In the genomic region with DNA sequence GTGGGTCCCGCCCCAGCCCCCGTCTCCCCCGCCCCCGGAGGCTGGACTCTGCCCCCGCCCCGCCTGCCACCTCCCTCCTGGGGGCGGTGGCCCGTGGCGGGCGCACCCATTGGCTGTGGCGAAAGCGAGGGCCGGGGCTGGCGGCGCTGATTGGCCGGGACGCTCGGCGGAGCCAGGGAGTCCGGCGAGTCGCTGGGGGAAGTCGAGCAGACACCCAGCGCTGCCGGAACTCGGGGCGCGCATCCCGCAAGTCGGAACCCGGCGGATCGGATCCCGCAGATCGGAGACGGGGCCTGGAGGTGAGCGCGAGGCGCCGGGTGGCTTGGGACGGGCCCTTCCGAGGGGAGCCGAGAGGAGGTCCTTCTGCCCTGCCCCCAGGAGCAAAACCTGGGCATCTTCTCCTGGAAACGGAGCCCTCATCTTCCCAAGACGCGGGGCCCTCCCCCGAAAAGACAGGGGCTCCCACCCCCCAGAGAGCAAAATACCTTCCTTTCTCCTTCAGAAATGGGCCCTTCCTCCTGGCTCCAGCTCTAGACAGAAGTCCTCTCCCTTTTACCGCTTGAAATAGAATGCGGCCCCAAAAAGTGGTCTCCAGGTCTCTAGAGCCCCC, we compare ENCODE assay signal across 1 cellular context.
TF ChIP-seq lines count a peak whose summit lies in the region.

A gene (plus strand): TSS at position 205 of the 610 bp plus-strand sequence. CDS start 61,123 bp downstream, outside the sequence.

TF ChIP-seq in HepG2, 621 proteins besides CTCF, POLR2A, EP300 and RAD21 (continued from another document and continues in another):
- no peak; the same call in 1 of the 2 replicates for TF ChIP-seq AHR (CRISPR knock-in tag; IDR thresholded peaks at IDR 0.05)
- TF ChIP-seq ZBTB7B (CRISPR knock-in tag; IDR thresholded peaks at IDR 0.05): peak; percentile 9; the same call in 1 of the 2 replicates
- TF ChIP-seq, protein P1, sequence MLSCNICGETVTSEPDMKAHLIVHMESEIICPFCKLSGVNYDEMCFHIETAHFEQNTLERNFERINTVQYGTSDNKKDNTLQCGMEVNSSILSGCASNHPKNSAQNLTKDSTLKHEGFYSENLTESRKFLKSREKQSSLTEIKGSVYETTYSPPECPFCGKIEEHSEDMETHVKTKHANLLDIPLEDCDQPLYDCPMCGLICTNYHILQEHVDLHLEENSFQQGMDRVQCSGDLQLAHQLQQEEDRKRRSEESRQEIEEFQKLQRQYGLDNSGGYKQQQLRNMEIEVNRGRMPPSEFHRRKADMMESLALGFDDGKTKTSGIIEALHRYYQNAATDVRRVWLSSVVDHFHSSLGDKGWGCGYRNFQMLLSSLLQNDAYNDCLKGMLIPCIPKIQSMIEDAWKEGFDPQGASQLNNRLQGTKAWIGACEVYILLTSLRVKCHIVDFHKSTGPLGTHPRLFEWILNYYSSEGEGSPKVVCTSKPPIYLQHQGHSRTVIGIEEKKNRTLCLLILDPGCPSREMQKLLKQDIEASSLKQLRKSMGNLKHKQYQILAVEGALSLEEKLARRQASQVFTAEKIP (CRISPR knock-in tag; IDR thresholded peaks at IDR 0.05; ENCODE audit: borderline replicate concordance): no peak
- no peak for TF ChIP-seq CHD2 (IDR thresholded peaks at IDR 0.05; ENCODE audit: low read depth, low read length)
- TF ChIP-seq ZNF121 (CRISPR knock-in tag; IDR thresholded peaks at IDR 0.05): no peak
- peak; percentile 94 for TF ChIP-seq NFYB (CRISPR knock-in tag; IDR thresholded peaks at IDR 0.05)
- peak; percentile 92 for TF ChIP-seq NFYC (CRISPR knock-in tag; IDR thresholded peaks at IDR 0.05)
- peak; percentile 60; the same call in 1 of the 2 replicates for TF ChIP-seq BRD4 (CRISPR knock-in tag; IDR thresholded peaks at IDR 0.05)
- no peak for TF ChIP-seq MZF1 (CRISPR knock-in tag; IDR thresholded peaks at IDR 0.05; ENCODE audit: borderline replicate concordance)
- TF ChIP-seq, protein P2, sequence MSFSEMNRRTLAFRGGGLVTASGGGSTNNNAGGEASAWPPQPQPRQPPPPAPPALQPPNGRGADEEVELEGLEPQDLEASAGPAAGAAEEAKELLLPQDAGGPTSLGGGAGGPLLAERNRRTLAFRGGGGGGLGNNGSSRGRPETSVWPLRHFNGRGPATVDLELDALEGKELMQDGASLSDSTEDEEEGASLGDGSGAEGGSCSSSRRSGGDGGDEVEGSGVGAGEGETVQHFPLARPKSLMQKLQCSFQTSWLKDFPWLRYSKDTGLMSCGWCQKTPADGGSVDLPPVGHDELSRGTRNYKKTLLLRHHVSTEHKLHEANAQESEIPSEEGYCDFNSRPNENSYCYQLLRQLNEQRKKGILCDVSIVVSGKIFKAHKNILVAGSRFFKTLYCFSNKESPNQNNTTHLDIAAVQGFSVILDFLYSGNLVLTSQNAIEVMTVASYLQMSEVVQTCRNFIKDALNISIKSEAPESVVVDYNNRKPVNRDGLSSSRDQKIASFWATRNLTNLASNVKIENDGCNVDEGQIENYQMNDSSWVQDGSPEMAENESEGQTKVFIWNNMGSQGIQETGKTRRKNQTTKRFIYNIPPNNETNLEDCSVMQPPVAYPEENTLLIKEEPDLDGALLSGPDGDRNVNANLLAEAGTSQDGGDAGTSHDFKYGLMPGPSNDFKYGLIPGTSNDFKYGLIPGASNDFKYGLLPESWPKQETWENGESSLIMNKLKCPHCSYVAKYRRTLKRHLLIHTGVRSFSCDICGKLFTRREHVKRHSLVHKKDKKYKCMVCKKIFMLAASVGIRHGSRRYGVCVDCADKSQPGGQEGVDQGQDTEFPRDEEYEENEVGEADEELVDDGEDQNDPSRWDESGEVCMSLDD (CRISPR knock-in tag; IDR thresholded peaks at IDR 0.05; ENCODE audit: borderline replicate concordance): peak; percentile 93
- TF ChIP-seq, protein P3, sequence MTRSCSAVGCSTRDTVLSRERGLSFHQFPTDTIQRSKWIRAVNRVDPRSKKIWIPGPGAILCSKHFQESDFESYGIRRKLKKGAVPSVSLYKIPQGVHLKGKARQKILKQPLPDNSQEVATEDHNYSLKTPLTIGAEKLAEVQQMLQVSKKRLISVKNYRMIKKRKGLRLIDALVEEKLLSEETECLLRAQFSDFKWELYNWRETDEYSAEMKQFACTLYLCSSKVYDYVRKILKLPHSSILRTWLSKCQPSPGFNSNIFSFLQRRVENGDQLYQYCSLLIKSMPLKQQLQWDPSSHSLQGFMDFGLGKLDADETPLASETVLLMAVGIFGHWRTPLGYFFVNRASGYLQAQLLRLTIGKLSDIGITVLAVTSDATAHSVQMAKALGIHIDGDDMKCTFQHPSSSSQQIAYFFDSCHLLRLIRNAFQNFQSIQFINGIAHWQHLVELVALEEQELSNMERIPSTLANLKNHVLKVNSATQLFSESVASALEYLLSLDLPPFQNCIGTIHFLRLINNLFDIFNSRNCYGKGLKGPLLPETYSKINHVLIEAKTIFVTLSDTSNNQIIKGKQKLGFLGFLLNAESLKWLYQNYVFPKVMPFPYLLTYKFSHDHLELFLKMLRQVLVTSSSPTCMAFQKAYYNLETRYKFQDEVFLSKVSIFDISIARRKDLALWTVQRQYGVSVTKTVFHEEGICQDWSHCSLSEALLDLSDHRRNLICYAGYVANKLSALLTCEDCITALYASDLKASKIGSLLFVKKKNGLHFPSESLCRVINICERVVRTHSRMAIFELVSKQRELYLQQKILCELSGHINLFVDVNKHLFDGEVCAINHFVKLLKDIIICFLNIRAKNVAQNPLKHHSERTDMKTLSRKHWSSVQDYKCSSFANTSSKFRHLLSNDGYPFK (CRISPR knock-in tag; IDR thresholded peaks at IDR 0.05; ENCODE audit: borderline replicate concordance): peak; percentile 32; the same call in 1 of the 2 replicates
- TF ChIP-seq ZNF350 (CRISPR knock-in tag; IDR thresholded peaks at IDR 0.05; ENCODE audit: borderline replicate concordance, low read depth): no peak; the same call in 1 of the 2 replicates
- TF ChIP-seq, protein P4, sequence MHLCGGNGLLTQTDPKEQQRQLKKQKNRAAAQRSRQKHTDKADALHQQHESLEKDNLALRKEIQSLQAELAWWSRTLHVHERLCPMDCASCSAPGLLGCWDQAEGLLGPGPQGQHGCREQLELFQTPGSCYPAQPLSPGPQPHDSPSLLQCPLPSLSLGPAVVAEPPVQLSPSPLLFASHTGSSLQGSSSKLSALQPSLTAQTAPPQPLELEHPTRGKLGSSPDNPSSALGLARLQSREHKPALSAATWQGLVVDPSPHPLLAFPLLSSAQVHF (CRISPR knock-in tag; IDR thresholded peaks at IDR 0.05): no peak
- TF ChIP-seq ZSCAN29 (CRISPR knock-in tag; conservative IDR thresholded peaks at IDR 0.05): no peak
- TF ChIP-seq SP140L (CRISPR knock-in tag; IDR thresholded peaks at IDR 0.05; ENCODE audit: borderline replicate concordance): no peak
- peak; percentile 68; the same call in 1 of the 2 replicates for TF ChIP-seq ZNF614 (CRISPR knock-in tag; IDR thresholded peaks at IDR 0.05; ENCODE audit: borderline replicate concordance)
- 0 out of 2 replicates have a peak, but pooled peaks have one; percentile 3 for TF ChIP-seq ZNF788 (CRISPR knock-in tag; IDR thresholded peaks at IDR 0.05; ENCODE audit: borderline replicate concordance)
- TF ChIP-seq, protein P5, sequence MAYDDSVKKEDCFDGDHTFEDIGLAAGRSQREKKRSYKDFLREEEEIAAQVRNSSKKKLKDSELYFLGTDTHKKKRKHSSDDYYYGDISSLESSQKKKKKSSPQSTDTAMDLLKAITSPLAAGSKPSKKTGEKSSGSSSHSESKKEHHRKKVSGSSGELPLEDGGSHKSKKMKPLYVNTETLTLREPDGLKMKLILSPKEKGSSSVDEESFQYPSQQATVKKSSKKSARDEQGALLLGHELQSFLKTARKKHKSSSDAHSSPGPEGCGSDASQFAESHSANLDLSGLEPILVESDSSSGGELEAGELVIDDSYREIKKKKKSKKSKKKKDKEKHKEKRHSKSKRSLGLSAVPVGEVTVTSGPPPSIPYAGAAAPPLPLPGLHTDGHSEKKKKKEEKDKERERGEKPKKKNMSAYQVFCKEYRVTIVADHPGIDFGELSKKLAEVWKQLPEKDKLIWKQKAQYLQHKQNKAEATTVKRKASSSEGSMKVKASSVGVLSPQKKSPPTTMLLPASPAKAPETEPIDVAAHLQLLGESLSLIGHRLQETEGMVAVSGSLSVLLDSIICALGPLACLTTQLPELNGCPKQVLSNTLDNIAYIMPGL (CRISPR knock-in tag; IDR thresholded peaks at IDR 0.05; ENCODE audit: borderline replicate concordance in 1 of 2, low read depth in 1 of 2): peak; percentile 40 to 41; a peak in 2 of 4 replicates
- no peak for TF ChIP-seq ZNF33B (CRISPR knock-in tag; IDR thresholded peaks at IDR 0.05)
- peak; percentile 53; the same call in 1 of the 2 replicates for TF ChIP-seq KAT8 (CRISPR knock-in tag; IDR thresholded peaks at IDR 0.05)
- no peak for TF ChIP-seq IRX3 (CRISPR knock-in tag; IDR thresholded peaks at IDR 0.05; ENCODE audit: borderline replicate concordance, low read depth)
- TF ChIP-seq RELA (CRISPR knock-in tag; IDR thresholded peaks at IDR 0.05): peak; percentile 81; the same call in 1 of the 2 replicates
- TF ChIP-seq MAZ (IDR thresholded peaks at IDR 0.05; ENCODE audit: borderline replicate concordance, low read depth, low read length): peak; percentile 95; the same call in 1 of the 2 replicates
- TF ChIP-seq MAZ (CRISPR knock-in tag; IDR thresholded peaks at IDR 0.05; ENCODE audit: low read depth): peak; percentile 69; the same call in 1 of the 2 replicates
- TF ChIP-seq, protein P6, sequence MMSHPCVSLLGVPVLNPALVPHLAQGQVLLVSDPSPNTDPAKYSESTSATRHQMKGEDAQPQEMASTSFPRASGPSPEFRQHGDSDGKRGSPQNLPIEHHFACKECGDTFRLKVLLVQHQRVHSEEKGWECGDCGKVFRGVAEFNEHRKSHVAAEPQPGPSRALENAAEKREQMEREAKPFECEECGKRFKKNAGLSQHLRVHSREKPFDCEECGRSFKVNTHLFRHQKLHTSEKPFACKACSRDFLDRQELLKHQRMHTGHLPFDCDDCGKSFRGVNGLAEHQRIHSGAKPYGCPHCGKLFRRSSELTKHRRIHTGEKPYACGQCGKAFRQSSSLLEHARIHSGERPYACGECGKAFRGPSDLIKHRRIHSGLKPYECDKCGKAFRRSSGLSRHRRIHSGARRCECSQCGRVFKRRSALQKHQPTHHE (CRISPR knock-in tag; IDR thresholded peaks at IDR 0.05; ENCODE audit: borderline replicate concordance): peak; percentile 89
- TF ChIP-seq SPEN (CRISPR knock-in tag; IDR thresholded peaks at IDR 0.05; ENCODE audit: low read depth): peak; percentile 81
- no peak for TF ChIP-seq TP53 (CRISPR knock-in tag; conservative IDR thresholded peaks at IDR 0.05)
- peak; percentile 59 for TF ChIP-seq ASH2L (IDR thresholded peaks at IDR 0.05; ENCODE audit: insufficient read length, low read depth, low read length)
- no peak for TF ChIP-seq CENPT (CRISPR knock-in tag; IDR thresholded peaks at IDR 0.05; ENCODE audit: low read depth)
- TF ChIP-seq KDM4B (CRISPR knock-in tag; IDR thresholded peaks at IDR 0.05): peak; percentile 64; the same call in 1 of the 2 replicates
- TF ChIP-seq REPIN1 (CRISPR knock-in tag; IDR thresholded peaks at IDR 0.05; ENCODE audit: borderline replicate concordance, low read depth): no peak
- TF ChIP-seq MLLT10 (CRISPR knock-in tag; IDR thresholded peaks at IDR 0.05): no peak
- TF ChIP-seq, protein P7, sequence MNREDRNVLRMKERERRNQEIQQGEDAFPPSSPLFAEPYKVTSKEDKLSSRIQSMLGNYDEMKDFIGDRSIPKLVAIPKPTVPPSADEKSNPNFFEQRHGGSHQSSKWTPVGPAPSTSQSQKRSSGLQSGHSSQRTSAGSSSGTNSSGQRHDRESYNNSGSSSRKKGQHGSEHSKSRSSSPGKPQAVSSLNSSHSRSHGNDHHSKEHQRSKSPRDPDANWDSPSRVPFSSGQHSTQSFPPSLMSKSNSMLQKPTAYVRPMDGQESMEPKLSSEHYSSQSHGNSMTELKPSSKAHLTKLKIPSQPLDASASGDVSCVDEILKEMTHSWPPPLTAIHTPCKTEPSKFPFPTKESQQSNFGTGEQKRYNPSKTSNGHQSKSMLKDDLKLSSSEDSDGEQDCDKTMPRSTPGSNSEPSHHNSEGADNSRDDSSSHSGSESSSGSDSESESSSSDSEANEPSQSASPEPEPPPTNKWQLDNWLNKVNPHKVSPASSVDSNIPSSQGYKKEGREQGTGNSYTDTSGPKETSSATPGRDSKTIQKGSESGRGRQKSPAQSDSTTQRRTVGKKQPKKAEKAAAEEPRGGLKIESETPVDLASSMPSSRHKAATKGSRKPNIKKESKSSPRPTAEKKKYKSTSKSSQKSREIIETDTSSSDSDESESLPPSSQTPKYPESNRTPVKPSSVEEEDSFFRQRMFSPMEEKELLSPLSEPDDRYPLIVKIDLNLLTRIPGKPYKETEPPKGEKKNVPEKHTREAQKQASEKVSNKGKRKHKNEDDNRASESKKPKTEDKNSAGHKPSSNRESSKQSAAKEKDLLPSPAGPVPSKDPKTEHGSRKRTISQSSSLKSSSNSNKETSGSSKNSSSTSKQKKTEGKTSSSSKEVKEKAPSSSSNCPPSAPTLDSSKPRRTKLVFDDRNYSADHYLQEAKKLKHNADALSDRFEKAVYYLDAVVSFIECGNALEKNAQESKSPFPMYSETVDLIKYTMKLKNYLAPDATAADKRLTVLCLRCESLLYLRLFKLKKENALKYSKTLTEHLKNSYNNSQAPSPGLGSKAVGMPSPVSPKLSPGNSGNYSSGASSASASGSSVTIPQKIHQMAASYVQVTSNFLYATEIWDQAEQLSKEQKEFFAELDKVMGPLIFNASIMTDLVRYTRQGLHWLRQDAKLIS (CRISPR knock-in tag; IDR thresholded peaks at IDR 0.05): peak; percentile 56; the same call in 1 of the 2 replicates
- no peak for TF ChIP-seq RBM22 (optimal IDR thresholded peaks at IDR 0.05; ENCODE audit: low read length)
